Comparison of ENCODE assay signal across 28 cellular contexts in genomic region chr6:11812951-11813350, GRCh38. TPM values are rescaled to one million over a fixed set of nuclear protein-coding genes. Genes with fewer than 3 reads are reported as not detected.
"Had no signal": no experiment of that assay in that cellular context is flagged by ENCODE, and none has a peak within 500 bp of the region (broad histone marks: within the 10 kb centered on the region; RNA-seq: fewer than 3 reads in every experiment).

No MANE protein-coding gene starts in this region.

- H2AFZ ChIP-seq: hepatocyte, parathyroid adenoma had no signal

- H3K36me3 ChIP-seq: right lobe of liver, spleen, thoracic aorta, transverse colon had no signal

- H3K4me1 Mint-ChIP-seq: naive B cell had no signal

- H3K36me3 Mint-ChIP-seq: naive B cell; stimulated activated memory B cell treated with anti-CD40 and anti-IgM and Interleukin-4, amounts not matched to agents 10 μg/mL and 1 μg/mL and 100 μg/mL, for 72 hours had no signal

- H3K27me3 ChIP-seq: hepatocyte, right lobe of liver, spleen, transverse colon had no signal

- FAIRE-seq: endometrium, kidney had no signal

- H3K9ac ChIP-seq: parathyroid adenoma had no signal

- H3K27me3 Mint-ChIP-seq: stimulated activated naive CD8-positive, alpha-beta T cell treated with anti-CD3 and anti-CD28 coated beads, Interleukin-15, amount 100 ng/mL, for 72 hours had no signal

- H3K9me3 ChIP-seq: psoas muscle, right lobe of liver, spleen, thoracic aorta, transverse colon had no signal

- H3K4me3 Mint-ChIP-seq: naive B cell; nephron progenitor cell; stimulated activated memory B cell treated with anti-CD40 and anti-IgM and Interleukin-4, amounts not matched to agents 10 μg/mL and 1 μg/mL and 100 μg/mL, for 72 hours; stimulated activated naive CD8-positive, alpha-beta T cell treated with anti-CD3 and anti-CD28 coated beads, Interleukin-15, amount 100 ng/mL, for 72 hours had no signal

- H3K79me2 ChIP-seq: hepatocyte, parathyroid adenoma had no signal

- DNase-seq: cortex of kidney; effector memory CD4-positive, alpha-beta T cell; foreskin melanocyte; head of caudate nucleus; kidney; left colon; left ventricle myocardium superior; mesenchymal stem cell; midbrain; naive B cell; nephron progenitor cell; psoas muscle; retina; right lobe of liver; spleen; stimulated activated CD4-positive, alpha-beta T cell treated with anti-CD3 and anti-CD28 coated beads, Interleukin-15, amount 100 ng/mL, for 24 hours; stimulated activated CD4-positive, alpha-beta T cell treated with anti-CD3 and anti-CD28 coated beads, Interleukin-1b, Interleukin-23, amount 100 ng/mL, for 48 hours; stimulated activated CD4-positive, alpha-beta T cell treated with anti-CD3 and anti-CD28 coated beads, Interleukin-4, amount 100 ng/mL, for 24 hours; stimulated activated naive CD8-positive, alpha-beta T cell treated with anti-CD3 and anti-CD28 coated beads, Interleukin-15, amount 100 ng/mL, for 72 hours; substantia nigra; transverse colon had no signal

- H3K27ac ChIP-seq: parathyroid adenoma, psoas muscle, right lobe of liver, spleen, thoracic aorta, transverse colon had no signal

- H3K27ac Mint-ChIP-seq: nephron progenitor cell; stimulated activated naive CD8-positive, alpha-beta T cell treated with anti-CD3 and anti-CD28 coated beads, Interleukin-15, amount 100 ng/mL, for 72 hours had no signal

- H3K4me3 ChIP-seq: hepatocyte, lung, psoas muscle, right lobe of liver, spleen, thoracic aorta, transverse colon had no signal

- H3K4me1 ChIP-seq: psoas muscle had no signal

- H3K4me2 ChIP-seq: hepatocyte had no signal

- H3K9me3 Mint-ChIP-seq: naive B cell, nephron progenitor cell had no signal

- ATAC-seq: esophagus mucosa; left colon; left ventricle myocardium superior; psoas muscle; right lobe of liver; stimulated activated memory B cell treated with anti-CD40 and anti-IgM and Interleukin-4, amounts not matched to agents 10 μg/mL and 1 μg/mL and 100 μg/mL, for 72 hours; stimulated activated naive CD8-positive, alpha-beta T cell treated with anti-CD3 and anti-CD28 coated beads, Interleukin-15, amount 100 ng/mL, for 72 hours had no signal

RNA-seq across cellular contexts. Expression of gene ADTRP, which starts 34.3 kb away (rescaled TPM):
- total RNA-seq: left ventricle myocardium superior, psoas muscle, thoracic aorta had no signal
